Comparison of ENCODE assay signal across 8 cellular contexts in the genomic region with DNA sequence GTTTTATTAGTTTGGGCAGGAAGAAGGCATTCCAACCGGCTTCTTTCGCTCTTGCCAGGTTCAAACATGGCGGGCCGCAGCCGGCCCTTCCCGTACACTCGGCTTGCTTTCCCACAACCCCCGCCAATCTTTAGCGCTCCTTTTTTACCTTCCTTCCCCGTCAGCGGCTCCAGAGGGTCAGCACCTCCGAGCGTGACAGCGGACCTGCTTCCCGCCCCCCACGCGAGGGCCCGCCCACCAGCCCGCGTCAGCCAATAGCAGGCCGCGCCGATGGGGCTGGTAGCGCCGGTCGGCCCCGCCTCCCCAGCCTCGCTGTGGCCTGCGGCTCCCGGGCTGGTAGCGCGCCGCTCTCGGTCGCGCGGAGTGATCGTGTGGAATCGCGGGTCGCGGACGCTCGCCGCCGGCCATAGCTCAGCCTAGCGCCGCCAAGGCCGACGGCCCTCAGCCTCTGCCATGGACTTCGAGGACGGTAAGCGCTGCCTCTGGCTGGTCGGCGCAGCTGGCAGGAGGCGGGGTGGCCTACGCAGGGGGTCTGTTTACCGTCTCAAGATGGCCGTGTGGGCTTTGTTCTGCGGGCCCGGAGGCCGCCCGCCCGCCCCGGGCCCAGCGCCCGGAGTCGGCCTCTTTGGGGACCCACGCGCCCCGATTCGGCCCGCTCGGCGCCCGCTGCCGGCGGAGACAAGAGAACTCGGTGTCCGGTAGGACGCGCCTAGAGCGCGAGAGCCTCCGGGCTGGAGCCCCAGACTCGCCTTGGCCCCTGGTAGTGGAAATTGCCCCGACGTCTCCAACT. TPM values are rescaled to one million over a fixed set of nuclear protein-coding genes. Genes with fewer than 3 reads are reported as not detected.
DNase-seq lines count a peak whose midpoint lies in the region; ATAC-seq and TF ChIP-seq lines count a peak whose summit lies in the region.

A gene with protein sequence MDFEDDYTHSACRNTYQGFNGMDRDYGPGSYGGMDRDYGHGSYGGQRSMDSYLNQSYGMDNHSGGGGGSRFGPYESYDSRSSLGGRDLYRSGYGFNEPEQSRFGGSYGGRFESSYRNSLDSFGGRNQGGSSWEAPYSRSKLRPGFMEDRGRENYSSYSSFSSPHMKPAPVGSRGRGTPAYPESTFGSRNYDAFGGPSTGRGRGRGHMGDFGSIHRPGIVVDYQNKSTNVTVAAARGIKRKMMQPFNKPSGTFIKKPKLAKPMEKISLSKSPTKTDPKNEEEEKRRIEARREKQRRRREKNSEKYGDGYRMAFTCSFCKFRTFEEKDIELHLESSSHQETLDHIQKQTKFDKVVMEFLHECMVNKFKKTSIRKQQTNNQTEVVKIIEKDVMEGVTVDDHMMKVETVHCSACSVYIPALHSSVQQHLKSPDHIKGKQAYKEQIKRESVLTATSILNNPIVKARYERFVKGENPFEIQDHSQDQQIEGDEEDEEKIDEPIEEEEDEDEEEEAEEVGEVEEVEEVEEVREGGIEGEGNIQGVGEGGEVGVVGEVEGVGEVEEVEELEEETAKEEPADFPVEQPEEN (plus strand): TSS at position 306 of the 790 bp plus-strand sequence. CDS start 148 bp downstream, at position 454.

- peak within 1 kb of the TSS; percentile 86 for H3K27ac ChIP-seq in angular gyrus (ENCODE audit: low read depth, low read length)
- H3K27ac ChIP-seq in right cardiac atrium (ENCODE audit: low read length) = peak within 1 kb of the TSS; percentile 62
- peak within 1 kb of the TSS; percentile 91 to 97 for H3K27ac ChIP-seq in uterus

- TF ChIP-seq CTCF in uterus (IDR thresholded peaks at IDR 0.05) = no peak

- H3K4me1 ChIP-seq in right cardiac atrium (ENCODE audit: control insufficient read depth, insufficient read depth, low read length) (no peaks in the 10 kb centered on the region), uterus (no peaks in the 10 kb centered on the region)

- H3K4me3 ChIP-seq in right cardiac atrium (ENCODE audit: low read length) (peak within 1 kb of the TSS; percentile 86), uterus (peak within 1 kb of the TSS; percentile 69 to 77)

- H3K36me3 ChIP-seq in uterus = no peaks in the 10 kb centered on the region

- intact Hi-C loops in right cardiac atrium (cut with DNase I) = no loop called here
- intact Hi-C loops in uterus (cut with DNase I; ENCODE audit: low total_unique reads) = no loop called here

- ATAC-seq in GM18498 (IDR thresholded peaks at IDR 0.05; ENCODE audit: unreplicated experiment) (peak; percentile 97), HG02885 (IDR thresholded peaks at IDR 0.05; ENCODE audit: poor library complexity, unreplicated experiment) (peak; percentile 96), right cardiac atrium (peak; percentile 99)

- TF ChIP-seq POLR2A in uterus (IDR thresholded peaks at IDR 0.05) = peak; percentile 95 to 98

- WGBS in right cardiac atrium = under 1% methylated on average over 88 of the region's 88 CpGs

- H3K27me3 ChIP-seq in right cardiac atrium (ENCODE audit: control insufficient read depth, insufficient read depth) = no peaks in the 10 kb centered on the region
- H3K27me3 ChIP-seq in uterus = no peaks in the 10 kb centered on the region

- H3K9me3 ChIP-seq in right cardiac atrium (ENCODE audit: control insufficient read depth, low read length) = no peaks in the 10 kb centered on the region
- H3K9me3 ChIP-seq in uterus = no peaks in the 10 kb centered on the region

- peak; percentile 87 for DNase-seq in NCI-H1694 (lab: John Stamatoyannopoulos, UW)
- DNase-seq in T-helper 2 cell = peak; percentile 89 to 94 (median 90)
- DNase-seq in right cardiac atrium = peak; percentile 96 to 99 (median 99)
- peak; percentile 92 for DNase-seq in pulmonary artery endothelial cell (ENCODE audit: low read depth, low spot score)
- peak; percentile 95 to 96 for DNase-seq in uterus

RNA-seq across cellular contexts. Expression of the gene that starts here (rescaled TPM):
- 10 to 100 TPM; 12.6 to 16.5 (median 14.2) TPM for total RNA-seq in right cardiac atrium
- 10.0 TPM for polyA plus RNA-seq in right cardiac atrium
- total RNA-seq in pulmonary artery endothelial cell = 7.0 and 10.7 TPM in 2 replicates
- total RNA-seq in uterus = 10 to 100 TPM in 3 of 4 donors, 1 to 10 TPM in 1; 6.7 to 43.3 (median 24.1) TPM

Comparison
In these comparisons a context has a peak if more than half of its experiments do, and no peak if none do; other contexts are left out.
1. Peak in every context shown above with its lines: DNase-seq, ATAC-seq, H3K4me3 ChIP-seq and H3K27ac ChIP-seq.